ENCODE assay signal across 8 cellular contexts in the genomic region with DNA sequence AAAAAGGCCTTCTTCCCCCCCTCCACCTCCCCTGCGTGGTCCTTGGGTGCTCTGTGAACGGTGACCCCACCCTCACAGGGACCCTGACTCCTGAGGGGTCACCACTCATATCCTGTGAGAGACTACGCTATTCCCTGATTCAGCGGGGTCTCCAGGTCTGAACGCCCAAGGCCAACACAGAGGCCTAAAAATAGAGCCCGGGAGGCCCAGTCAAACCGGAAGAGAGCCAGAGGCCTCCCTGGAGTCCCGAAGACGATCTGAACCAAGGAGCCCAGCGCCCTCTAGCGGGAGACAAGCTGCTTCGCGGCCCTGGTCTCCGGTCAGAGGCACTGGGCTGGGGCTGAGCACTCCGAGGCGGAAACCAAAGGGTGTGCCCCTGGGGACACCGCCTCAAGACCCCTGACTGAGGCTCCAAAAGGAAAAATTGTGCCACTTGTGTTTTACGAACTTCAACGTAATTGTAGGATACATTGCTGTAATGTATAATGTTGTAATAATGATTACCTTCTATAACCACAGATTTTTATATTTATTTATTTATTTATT. TPM values are rescaled to one million over a fixed set of nuclear protein-coding genes. Genes with fewer than 3 reads are reported as not detected.
DNase-seq lines count a peak whose midpoint lies in the region; ATAC-seq and TF ChIP-seq lines count a peak whose summit lies in the region.

No MANE protein-coding gene starts in this region.

- TF ChIP-seq CTCF in CD14-positive monocyte (IDR thresholded peaks at IDR 0.05) (peak; percentile 92), colonic mucosa (IDR thresholded peaks at IDR 0.05) (peak; percentile 97), right lobe of liver (IDR thresholded peaks at IDR 0.05) (peak; percentile 90 to 97 (median 95))

- H3K4me1 Mint-ChIP-seq in CD14-positive monocyte: peaks cover 18% of the 10 kb centered on the region

- H3K27ac Mint-ChIP-seq in CD14-positive monocyte: peak overlapping the region; percentile 82 to 94 (median 87)

- DNase-seq in CD14-positive monocyte (ENCODE audit: low spot score) (peak; percentile 96), NCI-H524 treated with DMSO at 0.1 percent for 48 hours (lab: John Stamatoyannopoulos, UW) (peak; percentile 55), colonic mucosa (peak; percentile 97), right lobe of liver (peak; percentile 92 to 93 (median 92))
- DNase-seq in activated CD4-positive, alpha-beta T cell treated with anti-CD3 and anti-CD28 coated beads for 4 hours: peak; percentile 95 to 96
- peak; percentile 99 for DNase-seq in stimulated activated CD4-positive, alpha-beta T cell treated with anti-CD3 and anti-CD28 coated beads, Interleukin-2, amount 100 ng/mL, for 48 hours

- H3K27me3 ChIP-seq in colonic mucosa (no peaks in the 10 kb centered on the region), right lobe of liver (no peaks in the 10 kb centered on the region)

- peaks cover 4% of the 10 kb centered on the region for H3K4me1 ChIP-seq in colonic mucosa
- H3K4me1 ChIP-seq in right lobe of liver: no peaks in the 10 kb centered on the region

- H3K9me3 ChIP-seq in colonic mucosa (no peaks in the 10 kb centered on the region), right lobe of liver (no peaks in the 10 kb centered on the region)

- H3K27ac ChIP-seq in colonic mucosa (peak overlapping the region; percentile 34), right lobe of liver (peak overlapping the region in 2 of 3 donors; percentile 9 to 63)

- H3K27me3 Mint-ChIP-seq in CD14-positive monocyte (ENCODE audit: low read depth in 3 of 3): peaks cover 0 to 1% (median 0%) of the 10 kb centered on the region in 3 donors

- H3K36me3 ChIP-seq in colonic mucosa: no peaks in the 10 kb centered on the region
- H3K36me3 ChIP-seq in right lobe of liver: no peaks in the 10 kb centered on the region

- H3K9ac ChIP-seq in colonic mucosa (ENCODE audit: low read depth in 2 of 2, low read length in 2 of 2): peak overlapping the region; percentile 16 to 58

- intact Hi-C loops in CD14-positive monocyte (cut with micrococcal nuclease): loop anchor here (2.0 to 10.0 kb wide), 4 partner anchors 73 to 201 kb away; a partner anchor contains a TSS
- intact Hi-C loops in colonic mucosa (cut with DNase I): loop anchor here (2.0 to 10.0 kb wide), 3 partner anchors 93 to 403 kb away; a partner anchor contains a TSS
- intact Hi-C loops in right lobe of liver (cut with DNase I): loop anchor here (5.0 to 10.0 kb wide), 2 partner anchors 183 to 191 kb away; no protein-coding TSS in a partner anchor

- 10% methylated on average over 18 of the region's 19 CpGs for WGBS in right lobe of liver (ENCODE audit: insufficient coverage, low coverage, low lambda C conversion rate, missing lambda C conversion rate)

- TF ChIP-seq POLR2A in right lobe of liver (IDR thresholded peaks at IDR 0.05): no peak

- H3K9me3 Mint-ChIP-seq in CD14-positive monocyte: peaks cover 1 to 4% (median 2%) of the 10 kb centered on the region in 7 donors

- H3K4me3 ChIP-seq in colonic mucosa (no peak overlapping the region), right lobe of liver (no peak overlapping the region)

- H3K4me3 Mint-ChIP-seq in CD14-positive monocyte: peak overlapping the region; percentile 67 to 86

- ATAC-seq in GM19438 (IDR thresholded peaks at IDR 0.05; ENCODE audit: low read depth, unreplicated experiment): peak; percentile 96
- peak; percentile 90 for ATAC-seq in HG03558 (IDR thresholded peaks at IDR 0.05; ENCODE audit: extremely low read depth, unreplicated experiment)
- ATAC-seq in right lobe of liver: peak; percentile 98 to 99 (median 98)

- no peaks in the 10 kb centered on the region for H3K36me3 Mint-ChIP-seq in CD14-positive monocyte

RNA-seq across cellular contexts. Expression of a gene that starts 42.4 kb away (rescaled TPM):
- 10 to 100 TPM; 11.4 to 11.8 TPM for polyA plus RNA-seq in CD14-positive monocyte
- total RNA-seq in colonic mucosa (10 to 100 TPM; 16.6 to 18.1 TPM), right lobe of liver (10 to 100 TPM; 11.8 to 22.7 (median 15.7) TPM)
